8 cellular contexts compared by ENCODE assay signal in genomic region chr1:10867914-10868598, GRCh38.
DNase-seq lines count a peak whose midpoint lies in the region; ATAC-seq and TF ChIP-seq lines count a peak whose summit lies in the region.

No MANE protein-coding gene starts in this region.

- peaks cover 45% of the 10 kb centered on the region for H3K4me1 Mint-ChIP-seq in neural progenitor cell

- no peaks in the 10 kb centered on the region for H3K9me3 Mint-ChIP-seq in neural progenitor cell

- H3K27me3 ChIP-seq in neural progenitor cell: peaks cover 44% of the 10 kb centered on the region

- peak overlapping the region; percentile 87 for H3K4me2 ChIP-seq in neural progenitor cell

- H3K27ac Mint-ChIP-seq in neural progenitor cell: no peak overlapping the region

- H3K4me3 ChIP-seq in SK-N-MC: no peak overlapping the region
- H3K4me3 ChIP-seq in neural progenitor cell: peak overlapping the region; percentile 59

- peak overlapping the region; percentile 79 for H3K4me3 Mint-ChIP-seq in neural progenitor cell

- no peaks in the 10 kb centered on the region for H3K9me3 ChIP-seq in SK-N-MC (ENCODE audit: low read depth, low read length)
- H3K9me3 ChIP-seq in neural progenitor cell (ENCODE audit: low read depth): no peaks in the 10 kb centered on the region

- H3K36me3 ChIP-seq in SK-N-MC (ENCODE audit: insufficient read depth, low read length) (no peaks in the 10 kb centered on the region), neural progenitor cell (no peaks in the 10 kb centered on the region)

- DNase-seq in NCI-H187 (lab: John Stamatoyannopoulos, UW) (peak; percentile 34 to 42), NCI-H187 treated with DMSO at 0.1 percent for 48 hours (lab: John Stamatoyannopoulos, UW) (no peak), NCI-H146 (lab: John Stamatoyannopoulos, UW) (peak; percentile 89), SK-N-MC (ENCODE audit: low read depth, low spot score) (no peak), neural progenitor cell (ENCODE audit: low spot score) (peak; percentile 55), left colon (no peak)

- H3K79me2 ChIP-seq in neural progenitor cell (ENCODE audit: low read depth): no peaks in the 10 kb centered on the region

- H3K36me3 Mint-ChIP-seq in neural progenitor cell: no peaks in the 10 kb centered on the region

- no peak for TF ChIP-seq CTCF in neural progenitor cell (IDR thresholded peaks at IDR 0.05)

- peaks cover 24% of the 10 kb centered on the region for H3K27me3 Mint-ChIP-seq in neural progenitor cell (ENCODE audit: insufficient read depth, low read depth)

- H2AFZ ChIP-seq in neural progenitor cell (replicated peaks): peak overlapping the region; percentile 66

- intact Hi-C loops in left colon (cut with DNase I, micrococcal nuclease): no loop called here

- peaks cover 3% of the 10 kb centered on the region for H4K20me1 ChIP-seq in neural progenitor cell (ENCODE audit: low read depth)

- peaks cover 19% of the 10 kb centered on the region for H3F3A ChIP-seq in neural progenitor cell (ENCODE audit: low read depth)

- ATAC-seq in left colon: no peak
- no peak for ATAC-seq in HG03139 (IDR thresholded peaks at IDR 0.05; ENCODE audit: unreplicated experiment)
- no peak for ATAC-seq in HG03025 (IDR thresholded peaks at IDR 0.05; ENCODE audit: low FRiP score, unreplicated experiment)

- H3K9ac ChIP-seq in SK-N-MC (ENCODE audit: insufficient read length): peak overlapping the region; percentile 69
- no peak overlapping the region for H3K9ac ChIP-seq in neural progenitor cell

- H3K4me1 ChIP-seq in neural progenitor cell: peaks cover 21% of the 10 kb centered on the region

- no peak overlapping the region for H3K27ac ChIP-seq in SK-N-MC
- H3K27ac ChIP-seq in neural progenitor cell: no peak overlapping the region

Comparison
In these comparisons a context has a peak if more than half of its experiments do, and no peak if none do; other contexts are left out.
1. DNase-seq: peak in NCI-H187 (2 of 2), NCI-H146 (single experiment) and neural progenitor cell (single experiment); none in NCI-H187 treated with DMSO at 0.1 percent for 48 hours (single experiment), SK-N-MC (single experiment) and left colon (0 of 2).